ENCODE assay signal across 30 cellular contexts in the genomic region with DNA sequence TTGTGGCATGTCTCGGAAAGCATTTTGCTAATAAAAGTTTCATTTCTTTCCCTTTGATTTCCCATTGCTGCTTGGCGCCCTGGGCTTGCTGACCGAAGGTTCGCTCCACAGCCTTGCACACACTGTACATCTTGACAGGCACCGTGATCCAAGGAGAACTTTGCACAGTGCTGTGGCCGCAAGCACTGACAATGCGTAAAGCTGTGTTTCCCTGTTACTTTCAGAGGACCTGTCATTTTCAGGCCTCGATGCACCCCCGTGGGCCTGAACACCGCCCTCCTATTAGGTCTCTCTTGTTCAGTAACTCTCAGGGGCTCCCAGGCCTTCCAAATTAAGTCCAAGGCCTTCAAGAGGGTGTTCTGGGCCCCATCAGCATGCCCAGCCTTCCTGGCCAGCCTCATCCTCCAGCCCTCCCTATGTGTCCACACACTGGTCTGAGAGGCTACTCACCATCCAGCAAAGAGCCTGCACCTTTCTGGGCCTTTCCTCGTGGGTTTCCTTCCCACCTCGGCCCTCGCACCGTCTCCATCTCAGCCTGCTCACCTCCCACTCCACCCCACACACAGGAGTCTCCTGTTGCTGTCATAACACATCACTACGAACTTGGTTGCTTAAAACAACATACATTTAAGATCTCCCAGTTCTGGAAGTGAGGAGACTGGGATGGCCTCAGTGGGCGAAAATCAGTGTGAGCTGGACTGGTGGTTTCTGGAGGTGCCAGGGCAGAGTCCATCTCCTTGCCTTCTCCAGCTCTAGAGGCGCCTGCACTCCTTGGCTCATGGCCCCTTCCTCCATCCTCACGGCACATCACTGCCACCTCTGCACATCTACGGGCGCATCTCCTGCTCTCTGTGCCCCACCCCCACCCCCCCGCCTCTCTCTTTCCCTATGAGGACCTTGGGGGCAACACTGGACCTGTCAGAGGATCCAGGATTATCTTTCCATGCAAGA.
DNase-seq lines count a peak whose midpoint lies in the region; ATAC-seq and TF ChIP-seq lines count a peak whose summit lies in the region.
"Had no signal": no experiment of that assay in that cellular context is flagged by ENCODE, and none has a peak within 500 bp of the region (broad histone marks: within the 10 kb centered on the region; RNA-seq: fewer than 3 reads in every experiment).

No MANE protein-coding gene starts in this region.

- H3K4me3 Mint-ChIP-seq in activated CD4-positive, alpha-beta T cell treated with anti-CD3 and anti-CD28 coated beads for 36 hours = no peak overlapping the region
- no peak overlapping the region for H3K4me3 Mint-ChIP-seq in activated T-helper 17 cell treated with anti-CD3 and anti-CD28 coated beads, Interleukin-2, amount 50 U/mL, for 72 hours
- H3K4me3 Mint-ChIP-seq: activated T-helper 1 cell treated with anti-CD3 and anti-CD28 coated beads, Interleukin-12 subunit alpha, Interleukin-12 subunit beta, Interleukin-2, Interleukin-4 antibody, amounts not matched to agents 30 ng/mL and 10 ng/mL and 1 ng/mL, durations not matched to agents 14 hours and 24 hours and 36 hours; stimulated activated naive B cell treated with anti-CD40 and anti-IgM and Interleukin-4, amounts not matched to agents 10 μg/mL and 1 μg/mL and 100 μg/mL, for 72 hours had no signal

- ATAC-seq in left colon = no peak
- no peak for ATAC-seq in activated CD4-positive, alpha-beta T cell treated with anti-CD3 and anti-CD28 coated beads for 36 hours
- no peak for ATAC-seq in activated T-helper 17 cell treated with anti-CD3 and anti-CD28 coated beads, Interleukin-2, amount 50 U/mL, for 72 hours (replicated peaks)
- ATAC-seq: GM12878; left ventricle myocardium superior; mucosa of descending colon; stimulated activated naive B cell treated with anti-CD40 and anti-IgM and Interleukin-4, amounts not matched to agents 10 μg/mL and 1 μg/mL and 100 μg/mL, for 72 hours had no signal

- H3K27ac ChIP-seq in sigmoid colon = no peak overlapping the region
- H3K27ac ChIP-seq: 22Rv1, adrenal gland, thoracic aorta had no signal

- peaks cover 0 to 7% (median 0%) of the 10 kb centered on the region in 3 donors for H3K27me3 ChIP-seq in sigmoid colon

- no peak for TF ChIP-seq EP300 in sigmoid colon (IDR thresholded peaks at IDR 0.05)

- TF ChIP-seq POLR2A in sigmoid colon (IDR thresholded peaks at IDR 0.05) = no peak

- CTCF ChIA-PET in activated CD4-positive, alpha-beta T cell treated with anti-CD3 and anti-CD28 coated beads for 36 hours (lab: Charles Lee) = interaction anchor here (0.6 kb wide), 1 partner anchor 669 kb away, joined by 3 read pairs; no protein-coding TSS in a partner anchor

- H3K4me1 ChIP-seq in sigmoid colon = peaks cover 0 to 13% (median 11%) of the 10 kb centered on the region in 4 donors
- H3K4me1 ChIP-seq: adrenal gland, breast epithelium had no signal

- no peaks in the 10 kb centered on the region for H3K4me1 Mint-ChIP-seq in activated CD4-positive, alpha-beta T cell treated with anti-CD3 and anti-CD28 coated beads for 36 hours
- H3K4me1 Mint-ChIP-seq in activated T-helper 17 cell treated with anti-CD3 and anti-CD28 coated beads, Interleukin-2, amount 50 U/mL, for 72 hours = no peaks in the 10 kb centered on the region
- H3K4me1 Mint-ChIP-seq: stimulated activated naive B cell treated with anti-CD40 and anti-IgM and Interleukin-4, amounts not matched to agents 10 μg/mL and 1 μg/mL and 100 μg/mL, for 72 hours had no signal

- peaks cover 0 to 1% (median 0%) of the 10 kb centered on the region in 4 donors for H3K9me3 ChIP-seq in sigmoid colon
- H3K9me3 ChIP-seq: adrenal gland, mucosa of descending colon, thoracic aorta had no signal

- POLR2A ChIA-PET in activated CD4-positive, alpha-beta T cell treated with anti-CD3 and anti-CD28 coated beads for 36 hours (lab: Charles Lee) = no interaction called here

- no peak for TF ChIP-seq CTCF in sigmoid colon (IDR thresholded peaks at IDR 0.05)

- DNase-seq in activated CD4-positive, CD25-positive, alpha-beta regulatory T cell treated with anti-CD3 and anti-CD28 coated beads, Interleukin-2, amount 50 U/mL, for 72 hours = peak; percentile 3
- no peak for DNase-seq in activated CD4-positive, CD25-positive, alpha-beta regulatory T cell (lab: John Stamatoyannopoulos, UW)
- DNase-seq in activated naive CD4-positive, alpha-beta T cell treated with anti-CD3 and anti-CD28 coated beads, Interleukin-2, amount 50 U/mL, for 16 hours = peak; percentile 5
- DNase-seq in left colon = peak; percentile 0 to 15
- DNase-seq in sigmoid colon = peak; percentile 56
- DNase-seq in activated CD4-positive, alpha-beta T cell treated with anti-CD3 and anti-CD28 coated beads for 36 hours = no peak
- no peak for DNase-seq in activated T-cell treated with anti-CD3 and anti-CD28 coated beads, Interleukin-2, amount 50 U/mL, for 1 hour
- DNase-seq: activated CD4-positive, alpha-beta T cell treated with anti-CD3 and anti-CD28 coated beads for 1 hour; AML-193; cortex of kidney; DMS79 treated with DMSO at 0.1 percent for 48 hours; Kasumi-1; left ventricle myocardium superior; NCI-H1048; NCI-H1930; NCI-H2227 treated with DMSO at 0.1 percent for 48 hours; NCI-H774; OCI-M1; SHP77 treated with DMSO at 0.1 percent for 48 hours; stimulated activated CD4-positive, alpha-beta T cell treated with anti-CD3 and anti-CD28 coated beads, Interleukin-2, amount 100 ng/mL, for 48 hours; stimulated activated naive B cell treated with anti-CD40 and anti-IgM and Interleukin-4, amounts not matched to agents 10 μg/mL and 1 μg/mL and 100 μg/mL, for 72 hours had no signal

- H3K9me3 Mint-ChIP-seq in activated CD4-positive, alpha-beta T cell treated with anti-CD3 and anti-CD28 coated beads for 36 hours (ENCODE audit: low read depth) = no peaks in the 10 kb centered on the region
- peaks cover 3% of the 10 kb centered on the region for H3K9me3 Mint-ChIP-seq in activated T-helper 17 cell treated with anti-CD3 and anti-CD28 coated beads, Interleukin-2, amount 50 U/mL, for 72 hours
- H3K9me3 Mint-ChIP-seq: activated T-helper 1 cell treated with anti-CD3 and anti-CD28 coated beads, Interleukin-12 subunit alpha, Interleukin-12 subunit beta, Interleukin-2, Interleukin-4 antibody, amounts not matched to agents 30 ng/mL and 10 ng/mL and 1 ng/mL, durations not matched to agents 14 hours and 24 hours and 36 hours had no signal

- 88 to 90% methylated on average over 21 of the region's 21 CpGs for WGBS in sigmoid colon, 2 donors

- H3K27me3 Mint-ChIP-seq in activated CD4-positive, alpha-beta T cell treated with anti-CD3 and anti-CD28 coated beads for 36 hours = peaks cover 13% of the 10 kb centered on the region
- H3K27me3 Mint-ChIP-seq in activated T-helper 17 cell treated with anti-CD3 and anti-CD28 coated beads, Interleukin-2, amount 50 U/mL, for 72 hours = peaks cover 22% of the 10 kb centered on the region

- peaks cover 1% of the 10 kb centered on the region for H3K36me3 Mint-ChIP-seq in activated CD4-positive, alpha-beta T cell treated with anti-CD3 and anti-CD28 coated beads for 36 hours (ENCODE audit: low read depth)
- no peaks in the 10 kb centered on the region for H3K36me3 Mint-ChIP-seq in activated T-helper 17 cell treated with anti-CD3 and anti-CD28 coated beads, Interleukin-2, amount 50 U/mL, for 72 hours (ENCODE audit: low read depth)
- H3K36me3 Mint-ChIP-seq: stimulated activated naive B cell treated with anti-CD40 and anti-IgM and Interleukin-4, amounts not matched to agents 10 μg/mL and 1 μg/mL and 100 μg/mL, for 72 hours had no signal

- intact Hi-C loops in left colon (cut with DNase I, micrococcal nuclease) = no loop called here
- intact Hi-C loops in sigmoid colon (cut with DNase I) = no loop called here
- intact Hi-C loops in activated CD4-positive, alpha-beta T cell treated with anti-CD3 and anti-CD28 coated beads for 36 hours (cut with DNase I, micrococcal nuclease) = no loop called here

- no peak overlapping the region for H3K4me3 ChIP-seq in sigmoid colon
- H3K4me3 ChIP-seq: adrenal gland, breast epithelium, GM12878, mucosa of descending colon, smooth muscle cell, thoracic aorta had no signal

- no peak overlapping the region for H3K27ac Mint-ChIP-seq in activated CD4-positive, alpha-beta T cell treated with anti-CD3 and anti-CD28 coated beads for 36 hours
- H3K27ac Mint-ChIP-seq in activated T-helper 17 cell treated with anti-CD3 and anti-CD28 coated beads, Interleukin-2, amount 50 U/mL, for 72 hours = no peak overlapping the region
- H3K27ac Mint-ChIP-seq: activated T-helper 1 cell treated with anti-CD3 and anti-CD28 coated beads, Interleukin-12 subunit alpha, Interleukin-12 subunit beta, Interleukin-2, Interleukin-4 antibody, amounts not matched to agents 30 ng/mL and 10 ng/mL and 1 ng/mL, durations not matched to agents 14 hours and 24 hours and 36 hours; stimulated activated naive B cell treated with anti-CD40 and anti-IgM and Interleukin-4, amounts not matched to agents 10 μg/mL and 1 μg/mL and 100 μg/mL, for 72 hours had no signal

- no peaks in the 10 kb centered on the region for H3K36me3 ChIP-seq in sigmoid colon
- H3K36me3 ChIP-seq: adrenal gland, breast epithelium, thoracic aorta had no signal

Comparison
In these comparisons a context has a peak if more than half of its experiments do, and no peak if none do; other contexts are left out.
1. DNase-seq: peak in activated CD4-positive, CD25-positive, alpha-beta regulatory T cell treated with anti-CD3 and anti-CD28 coated beads, Interleukin-2, amount 50 U/mL, for 72 hours (single experiment), activated naive CD4-positive, alpha-beta T cell treated with anti-CD3 and anti-CD28 coated beads, Interleukin-2, amount 50 U/mL, for 16 hours (single experiment), left colon (2 of 2) and sigmoid colon (single experiment); none in activated CD4-positive, CD25-positive, alpha-beta regulatory T cell (0 of 4), activated CD4-positive, alpha-beta T cell treated with anti-CD3 and anti-CD28 coated beads for 36 hours (single experiment) and activated T-cell treated with anti-CD3 and anti-CD28 coated beads, Interleukin-2, amount 50 U/mL, for 1 hour (single experiment).